8 cellular contexts compared by ENCODE assay signal in the genomic region with DNA sequence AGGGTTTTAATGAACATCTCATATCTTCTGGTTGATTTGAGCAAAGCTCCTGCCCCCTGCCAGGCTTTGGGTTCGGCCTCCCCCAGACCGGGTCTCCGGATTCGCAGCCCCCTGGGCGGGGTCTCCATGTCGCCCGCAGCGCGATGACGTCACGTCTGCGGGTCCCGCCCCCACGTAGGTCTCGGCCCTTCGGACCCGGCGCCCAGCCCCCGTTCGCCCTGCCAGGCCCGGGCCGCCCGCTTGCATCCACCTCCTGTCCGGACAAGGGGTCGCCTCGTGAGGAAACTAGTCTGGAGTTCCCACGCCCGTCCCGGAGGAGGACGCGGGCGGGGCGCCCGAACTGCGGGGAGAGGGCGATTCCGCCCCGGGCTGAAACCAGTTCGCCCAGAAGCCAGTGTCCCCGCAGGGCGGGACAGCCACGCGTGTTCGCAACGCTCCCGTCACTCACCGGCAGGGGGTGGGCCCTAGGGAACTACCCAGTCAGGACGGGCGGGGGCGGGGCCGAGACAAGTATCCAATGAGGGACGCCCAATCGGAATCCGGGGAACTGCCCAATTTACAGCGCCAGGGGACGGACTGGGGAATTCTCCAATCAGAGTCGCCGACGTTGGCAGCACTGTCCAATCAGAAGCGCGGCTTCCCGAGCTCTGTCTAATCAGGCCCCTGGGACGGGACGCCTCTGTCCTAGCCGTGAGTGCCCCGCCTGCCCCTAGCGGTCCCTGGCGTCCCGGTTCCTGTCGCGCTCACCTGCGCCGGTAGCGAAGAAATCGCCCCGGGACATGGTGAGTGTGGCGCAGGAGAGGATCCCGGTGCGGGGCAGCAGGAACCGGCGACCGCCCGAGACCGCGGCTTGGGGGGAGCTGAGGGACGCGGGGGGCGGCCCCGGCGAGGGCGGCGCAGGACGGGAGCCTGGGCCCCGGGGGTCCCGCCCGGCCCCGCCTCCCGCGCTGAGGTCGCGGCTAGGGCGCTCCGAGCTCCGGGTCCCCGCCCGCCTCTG. TPM values are rescaled to one million over a fixed set of nuclear protein-coding genes. Genes with fewer than 3 reads are reported as not detected.
DNase-seq lines count a peak whose midpoint lies in the region; ATAC-seq and TF ChIP-seq lines count a peak whose summit lies in the region.

A gene (plus strand): TSS at position 682 of the 997 bp plus-strand sequence. CDS start 98 bp downstream, at position 780.

- POLR2A ChIA-PET in activated CD8-positive, alpha-beta T cell treated with anti-CD3 and anti-CD28 coated beads for 36 hours (lab: Charles Lee) = interaction anchor here (0.6 to 1.3 kb wide), 2 partner anchors 13 to 482 kb away, joined by 3 to 4 read pairs; no protein-coding TSS in a partner anchor

- CTCF ChIA-PET in activated CD8-positive, alpha-beta T cell treated with anti-CD3 and anti-CD28 coated beads for 36 hours (lab: Charles Lee) = interaction anchor here (0.6 to 2.4 kb wide), 13 partner anchors 8 to 204 kb away, joined by 3 to 9 read pairs (median 3); a partner anchor contains a TSS

- H3K36me3 Mint-ChIP-seq in activated CD8-positive, alpha-beta T cell treated with anti-CD3 and anti-CD28 coated beads for 36 hours (ENCODE audit: low read depth) = peaks cover 23% of the 10 kb centered on the region

- no peaks in the 10 kb centered on the region for H3K27me3 Mint-ChIP-seq in activated CD8-positive, alpha-beta T cell treated with anti-CD3 and anti-CD28 coated beads for 36 hours

- ATAC-seq in GM19351 (IDR thresholded peaks at IDR 0.05; ENCODE audit: unreplicated experiment) (peak; percentile 95), HG03520 (IDR thresholded peaks at IDR 0.05; ENCODE audit: unreplicated experiment) (peak; percentile 87)
- peak; percentile 99 for ATAC-seq in activated CD8-positive, alpha-beta T cell treated with anti-CD3 and anti-CD28 coated beads for 36 hours

- peaks cover 8% of the 10 kb centered on the region for H3K4me1 Mint-ChIP-seq in activated CD8-positive, alpha-beta T cell treated with anti-CD3 and anti-CD28 coated beads for 36 hours (ENCODE audit: low read depth)

- TF ChIP-seq CTCF in activated CD8-positive, alpha-beta T cell treated with anti-CD3 and anti-CD28 coated beads for 36 hours (IDR thresholded peaks at IDR 0.05) = peak; percentile 69
- no peak for TF ChIP-seq CTCF in lower leg skin (IDR thresholded peaks at IDR 0.05)

- intact Hi-C loops in activated CD8-positive, alpha-beta T cell treated with anti-CD3 and anti-CD28 coated beads for 36 hours (cut with micrococcal nuclease) = no loop called here
- intact Hi-C loops in lower leg skin (cut with DNase I; ENCODE audit: low total_unique reads) = no loop called here

- peaks cover 12% of the 10 kb centered on the region for H3K9me3 Mint-ChIP-seq in activated CD8-positive, alpha-beta T cell treated with anti-CD3 and anti-CD28 coated beads for 36 hours

- WGBS in lower leg skin, 2 donors = 0 to 1% methylated on average over 7 to 21 of the region's 106 CpGs

- peak within 1 kb of the TSS; percentile 72 for H3K4me3 ChIP-seq in lower leg skin (ENCODE audit: low read depth, poor library complexity, severe bottlenecking)

- H3K4me3 Mint-ChIP-seq in activated CD8-positive, alpha-beta T cell treated with anti-CD3 and anti-CD28 coated beads for 36 hours = peak within 1 kb of the TSS; percentile 82

- H3K27ac Mint-ChIP-seq in activated CD8-positive, alpha-beta T cell treated with anti-CD3 and anti-CD28 coated beads for 36 hours = peak within 1 kb of the TSS; percentile 86

- no peak for TF ChIP-seq POLR2A in lower leg skin (IDR thresholded peaks at IDR 0.05)

- peak; percentile 99 for DNase-seq in CD1c-positive myeloid dendritic cell (ENCODE audit: extremely low spot score)
- peak; percentile 98 for DNase-seq in NCI-H82 (lab: John Stamatoyannopoulos, UW)
- DNase-seq in activated CD8-positive, alpha-beta T cell treated with anti-CD3 and anti-CD28 coated beads for 36 hours = peak; percentile 100
- DNase-seq in ecto neural progenitor cell (ENCODE audit: low spot score) = peak; percentile 98
- peak; percentile 100 for DNase-seq in lower leg skin (ENCODE audit: low spot score in 2 of 2)
- peak; percentile 96 to 99 for DNase-seq in stimulated activated CD4-positive, alpha-beta T cell treated with anti-CD3 and anti-CD28 coated beads, Interleukin-4, amount 100 ng/mL, for 4 hours

RNA-seq across cellular contexts. Expression of the gene that starts here (rescaled TPM):
- total RNA-seq in activated CD8-positive, alpha-beta T cell treated with anti-CD3 and anti-CD28 coated beads for 36 hours = 1 to 10 TPM; 1.5 to 2.1 TPM
- 1 to 10 TPM; 2.4 to 5.5 (median 3.6) TPM for total RNA-seq in lower leg skin

Comparison
In these comparisons a context has a peak if more than half of its experiments do, and no peak if none do; other contexts are left out.
1. Peak in every context shown above with its lines: DNase-seq, ATAC-seq and H3K4me3 ChIP-seq.